1 cellular context compared by ENCODE assay signal in genomic region chr11:108538022-108538424, GRCh38.
TF ChIP-seq lines count a peak whose summit lies in the region.

No MANE protein-coding gene starts in this region.

TF ChIP-seq in GM12878, 131 proteins besides CTCF, POLR2A, EP300 and RAD21:
- no peak for TF ChIP-seq ZNF687 (IDR thresholded peaks at IDR 0.05)
- TF ChIP-seq RUNX3 (IDR thresholded peaks at IDR 0.05; ENCODE audit: low read length): peak; percentile 29; the same call in 1 of the 2 replicates
- peak in 1 of 2 experiments; percentile 42; a peak in 1 of 4 replicates for TF ChIP-seq BHLHE40 (IDR thresholded peaks at IDR 0.05; ENCODE audit: borderline replicate concordance in 1 of 2, low read depth in 2 of 2, low read length in 1 of 2)
